ENCODE assay signal across 16 cellular contexts in genomic region chrX:22634751-22635150, GRCh38.
DNase-seq lines count a peak whose midpoint lies in the region; ATAC-seq and TF ChIP-seq lines count a peak whose summit lies in the region.
"Had no signal": no experiment of that assay in that cellular context is flagged by ENCODE, and none has a peak within 500 bp of the region (broad histone marks: within the 10 kb centered on the region; RNA-seq: fewer than 3 reads in every experiment).

No MANE protein-coding gene starts in this region.

- no peak for ATAC-seq in naive thymus-derived CD8-positive, alpha-beta T cell
- ATAC-seq in GM19463 (IDR thresholded peaks at IDR 0.05; ENCODE audit: unreplicated experiment) (no peak), HG03571 (IDR thresholded peaks at IDR 0.05; ENCODE audit: unreplicated experiment) (no peak)
- ATAC-seq: CD8-positive, alpha-beta T cell; K562 had no signal

- H3K36me3 Mint-ChIP-seq in nephron (ENCODE audit: low read depth), result no peaks in the 10 kb centered on the region
- no peaks in the 10 kb centered on the region for H3K36me3 Mint-ChIP-seq in naive thymus-derived CD8-positive, alpha-beta T cell
- no peaks in the 10 kb centered on the region for H3K36me3 Mint-ChIP-seq in CD4-positive, alpha-beta memory T cell
- H3K36me3 Mint-ChIP-seq: CD8-positive, alpha-beta T cell had no signal

- H3K9me3 ChIP-seq in CD4-positive, alpha-beta memory T cell (ENCODE audit: control insufficient read depth in 1 of 2, low read length in 2 of 2), result no peaks in the 10 kb centered on the region

- intact Hi-C loops in CD4-positive, alpha-beta memory T cell (cut with micrococcal nuclease), result no loop called here

- no peak overlapping the region for H3K4me3 Mint-ChIP-seq in nephron
- H3K4me3 Mint-ChIP-seq in naive thymus-derived CD8-positive, alpha-beta T cell, result no peak overlapping the region
- H3K4me3 Mint-ChIP-seq in CD4-positive, alpha-beta memory T cell, result no peak overlapping the region
- H3K4me3 Mint-ChIP-seq: CD8-positive, alpha-beta T cell had no signal

- peak overlapping the region; percentile 23 to 36 (median 26) for H3K27ac Mint-ChIP-seq in nephron
- H3K27ac Mint-ChIP-seq in naive thymus-derived CD8-positive, alpha-beta T cell, result no peak overlapping the region
- no peak overlapping the region for H3K27ac Mint-ChIP-seq in CD4-positive, alpha-beta memory T cell
- H3K27ac Mint-ChIP-seq: CD8-positive, alpha-beta T cell had no signal

- CTCF ChIA-PET in CD4-positive, alpha-beta memory T cell (lab: Charles Lee; ENCODE audit: partially characterized antibody), result no interaction called here

- no peaks in the 10 kb centered on the region for H3K27me3 Mint-ChIP-seq in nephron (ENCODE audit: low read depth)
- no peaks in the 10 kb centered on the region for H3K27me3 Mint-ChIP-seq in naive thymus-derived CD8-positive, alpha-beta T cell
- no peaks in the 10 kb centered on the region for H3K27me3 Mint-ChIP-seq in CD4-positive, alpha-beta memory T cell

- H3K9me3 Mint-ChIP-seq in nephron, result no peaks in the 10 kb centered on the region
- peaks cover 0 to 4% (median 0%) of the 10 kb centered on the region in 9 donors for H3K9me3 Mint-ChIP-seq in naive thymus-derived CD8-positive, alpha-beta T cell
- peaks cover 0 to 2% (median 0%) of the 10 kb centered on the region in 8 donors for H3K9me3 Mint-ChIP-seq in CD4-positive, alpha-beta memory T cell
- H3K9me3 Mint-ChIP-seq: CD8-positive, alpha-beta T cell had no signal

- peak overlapping the region; percentile 91 for H2AFZ ChIP-seq in ACC112 (ENCODE audit: low read length, unreplicated experiment)

- H3K4me3 ChIP-seq in ACC112 (ENCODE audit: low read depth, low read length), result peak overlapping the region; percentile 21; the same call in 1 of the 2 replicates
- no peak overlapping the region for H3K4me3 ChIP-seq in choroid plexus epithelial cell (ENCODE audit: low read depth, low read length)
- no peak overlapping the region for H3K4me3 ChIP-seq in CD4-positive, alpha-beta memory T cell (ENCODE audit: low read length in 2 of 2)
- H3K4me3 ChIP-seq: K562 had no signal

- peaks cover 24% of the 10 kb centered on the region for H3K4me1 Mint-ChIP-seq in nephron
- H3K4me1 Mint-ChIP-seq in naive thymus-derived CD8-positive, alpha-beta T cell, result no peaks in the 10 kb centered on the region
- H3K4me1 Mint-ChIP-seq in CD4-positive, alpha-beta memory T cell, result no peaks in the 10 kb centered on the region

- no peaks in the 10 kb centered on the region for H3K27me3 ChIP-seq in ACC112 (ENCODE audit: insufficient read depth, low read length)
- H3K27me3 ChIP-seq in CD4-positive, alpha-beta memory T cell (ENCODE audit: insufficient read depth, low read length), result no peaks in the 10 kb centered on the region

- DNase-seq in OCI-M1 (lab: John Stamatoyannopoulos, UW), result peak; percentile 4
- peak; percentile 58 for DNase-seq in choroid plexus epithelial cell (ENCODE audit: low read depth)
- no peak for DNase-seq in naive thymus-derived CD8-positive, alpha-beta T cell
- no peak for DNase-seq in CD4-positive, alpha-beta memory T cell
- DNase-seq: CD8-positive, alpha-beta T cell; DMS79 treated with DMSO at 0.1 percent for 48 hours; GDM1; NCI-H187; NCI-H748 treated with DMSO at 0.1 percent for 48 hours had no signal

- POLR2A ChIA-PET in naive thymus-derived CD8-positive, alpha-beta T cell (lab: Charles Lee), result no interaction called here
- POLR2A ChIA-PET in CD4-positive, alpha-beta memory T cell (lab: Charles Lee; ENCODE audit: partially characterized antibody), result no interaction called here

- H3K79me2 ChIP-seq in ACC112 (ENCODE audit: control insufficient read depth, insufficient read depth, low read length, unreplicated experiment), result no peaks in the 10 kb centered on the region

- no peaks in the 10 kb centered on the region for H3K36me3 ChIP-seq in ACC112 (ENCODE audit: insufficient read depth, low read length)
- no peaks in the 10 kb centered on the region for H3K36me3 ChIP-seq in CD4-positive, alpha-beta memory T cell (ENCODE audit: insufficient read depth, low read length)

- peaks cover 15% of the 10 kb centered on the region for H3K4me1 ChIP-seq in ACC112 (ENCODE audit: control insufficient read depth, insufficient read depth, low read length, unreplicated experiment)
- no peaks in the 10 kb centered on the region for H3K4me1 ChIP-seq in CD4-positive, alpha-beta memory T cell (ENCODE audit: insufficient read depth, low read length)

- TF ChIP-seq CTCF in choroid plexus epithelial cell (conservative IDR thresholded peaks at IDR 0.05; ENCODE audit: low read depth, low read length) (no peak), nephron (IDR thresholded peaks at IDR 0.05; ENCODE audit: unreplicated experiment in 3 of 3) (no peak)

- peak overlapping the region; percentile 51 for H3K27ac ChIP-seq in ACC112 (ENCODE audit: low read depth, low read length)
- no peak overlapping the region for H3K27ac ChIP-seq in CD4-positive, alpha-beta memory T cell (ENCODE audit: low read depth, low read length)
- H3K27ac ChIP-seq: 22Rv1, RWPE1 had no signal

Comparison
In these comparisons a context has a peak if more than half of its experiments do, and no peak if none do; other contexts are left out.
1. DNase-seq: peak in OCI-M1 (single experiment) and choroid plexus epithelial cell (single experiment); none in naive thymus-derived CD8-positive, alpha-beta T cell (0 of 10) and CD4-positive, alpha-beta memory T cell (0 of 5).
2. H3K27ac Mint-ChIP-seq: peak in nephron (3 of 3); none in naive thymus-derived CD8-positive, alpha-beta T cell (0 of 10) and CD4-positive, alpha-beta memory T cell (0 of 7).